ENCODE assay signal across 10 cellular contexts in genomic region chr13:44819245-44819644, GRCh38.
DNase-seq lines count a peak whose midpoint lies in the region; TF ChIP-seq lines count a peak whose summit lies in the region.
"Had no signal": no experiment of that assay in that cellular context is flagged by ENCODE, and none has a peak within 500 bp of the region (broad histone marks: within the 10 kb centered on the region; RNA-seq: fewer than 3 reads in every experiment).

No MANE protein-coding gene starts in this region.

- TF ChIP-seq CTCF in GM12865 (IDR thresholded peaks at IDR 0.05; ENCODE audit: insufficient read depth, low read depth, low read length, missing control alignments) (no peak), epithelial cell of proximal tubule (conservative IDR thresholded peaks at IDR 0.05; ENCODE audit: low read depth, low read length) (no peak), BE2C (IDR thresholded peaks at IDR 0.05; ENCODE audit: low read depth, low read length) (no peak), tibial artery (IDR thresholded peaks at IDR 0.05) (no peak), ascending aorta (IDR thresholded peaks at IDR 0.05) (no peak)

- DNase-seq in A172 (ENCODE audit: low spot score): peak; percentile 89
- peak; percentile 10 for DNase-seq in GM12865 (ENCODE audit: low read depth)
- peak; percentile 82 for DNase-seq in RKO (ENCODE audit: low spot score)
- DNase-seq in epithelial cell of proximal tubule (ENCODE audit: low read depth): peak; percentile 76
- DNase-seq in BE2C: no peak
- no peak for DNase-seq in middle frontal gyrus (ENCODE audit: extremely low spot score, low spot score)
- no peak for DNase-seq in tibial artery
- no peak for DNase-seq in ascending aorta (ENCODE audit: low spot score in 2 of 2)
- DNase-seq: activated effector memory CD4-positive, alpha-beta T cell treated with anti-CD3 and anti-CD28 coated beads, Interleukin-2, amount 50 U/mL, for 16 hours; DMS 273 treated with DMSO at 0.1 percent for 48 hours had no signal

- H3K27ac ChIP-seq in tibial artery (no peak overlapping the region), ascending aorta (no peak overlapping the region)

- H3K36me3 ChIP-seq in BE2C (no peaks in the 10 kb centered on the region), tibial artery (no peaks in the 10 kb centered on the region), ascending aorta (no peaks in the 10 kb centered on the region)

- H3K4me1 ChIP-seq in BE2C (no peaks in the 10 kb centered on the region), tibial artery (peaks cover 0 to 17% (median 6%) of the 10 kb centered on the region in 4 donors), ascending aorta (peaks cover 0 to 7% of the 10 kb centered on the region in 2 donors)

- H3K4me3 ChIP-seq in GM12865 (ENCODE audit: low read depth, low read length) (no peak overlapping the region), epithelial cell of proximal tubule (ENCODE audit: low read depth, low read length) (no peak overlapping the region), BE2C (ENCODE audit: low read depth, low read length) (no peak overlapping the region), tibial artery (no peak overlapping the region), ascending aorta (no peak overlapping the region)

- no peaks in the 10 kb centered on the region for H3K9me3 ChIP-seq in BE2C
- H3K9me3 ChIP-seq in tibial artery: no peaks in the 10 kb centered on the region
- H3K9me3 ChIP-seq in ascending aorta: no peaks in the 10 kb centered on the region

- intact Hi-C loops in tibial artery (cut with DNase I; ENCODE audit: low total_unique reads) (no loop called here), ascending aorta (cut with DNase I) (no loop called here)

- H3K27me3 ChIP-seq in BE2C: no peaks in the 10 kb centered on the region
- no peaks in the 10 kb centered on the region for H3K27me3 ChIP-seq in tibial artery
- no peaks in the 10 kb centered on the region for H3K27me3 ChIP-seq in ascending aorta

Comparison
In these comparisons a context has a peak if more than half of its experiments do, and no peak if none do; other contexts are left out.
1. DNase-seq: peak in A172 (single experiment), GM12865 (single experiment), RKO (single experiment) and epithelial cell of proximal tubule (single experiment); none in BE2C (single experiment), middle frontal gyrus (single experiment), tibial artery (0 of 2) and ascending aorta (0 of 2).